ENCODE assay signal across 8 cellular contexts in the genomic region with DNA sequence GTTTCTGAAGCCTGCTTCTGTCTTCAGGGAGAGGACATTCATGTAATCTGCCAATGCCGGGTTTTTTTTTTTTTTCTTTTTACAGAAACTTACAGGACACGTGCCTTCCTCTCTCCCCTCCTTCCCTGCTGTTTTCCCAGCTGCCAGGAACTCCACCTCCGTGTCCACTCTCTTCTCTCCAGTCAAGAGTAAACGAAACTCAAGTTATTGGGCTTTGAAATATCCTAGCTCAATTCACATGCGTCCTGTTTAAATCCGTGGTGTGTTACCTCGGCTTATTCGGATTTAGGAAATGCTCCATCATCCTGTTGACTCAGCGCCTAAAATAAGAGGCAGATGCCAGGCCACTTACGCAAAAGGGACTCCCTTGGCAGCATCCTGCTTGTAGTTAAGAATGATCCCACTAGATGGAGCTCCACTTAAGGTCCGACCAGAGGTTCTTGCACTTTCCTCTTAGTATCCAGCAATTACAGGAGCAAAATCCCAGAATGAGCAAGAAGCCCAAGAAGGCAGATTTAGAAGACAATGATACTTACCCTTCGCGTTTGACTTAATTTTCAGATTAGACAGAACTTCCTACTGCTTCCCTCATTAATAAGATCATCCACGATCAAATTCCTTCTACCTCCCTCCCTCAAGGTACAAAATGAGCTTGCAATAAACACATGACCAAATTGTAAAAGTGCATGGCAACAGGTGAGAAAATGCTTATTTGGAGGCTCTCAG.
A peak's percentile ranks its signal among the peaks of the same experiment; 100 is the strongest.
DNase-seq lines count a peak whose midpoint lies in the region; ATAC-seq, FAIRE-seq and TF ChIP-seq lines count a peak whose summit lies in the region.

No MANE protein-coding gene starts in this region.

- H3K9me3 ChIP-seq in T-helper 17 cell (ENCODE audit: control insufficient read depth, low read length, poor library complexity, severe bottlenecking) (no peaks in the 10 kb centered on the region), right atrium auricular region (peaks cover 0 to 5% of the 10 kb centered on the region in 2 donors)

- peaks cover 16% of the 10 kb centered on the region for H3K4me1 Mint-ChIP-seq in T-helper 17 cell

- in situ Hi-C loops in astrocyte of the cerebellum (cut with HindIII; ENCODE audit: low sequenced_read_pairs) = no loop called here

- peak; percentile 100 for FAIRE-seq in D721Med (lab: Jason Lieb, UNC)

- peak overlapping the region; percentile 47 for H3K4me3 Mint-ChIP-seq in T-helper 17 cell

- H3K27ac ChIP-seq in right atrium auricular region = peak overlapping the region; percentile 86 to 91

- H3K4me3 ChIP-seq in HFF-Myc (replicated peaks; ENCODE audit: low read depth, low read length) (peak overlapping the region; percentile 29), astrocyte of the cerebellum (ENCODE audit: low read depth, low read length) (peak overlapping the region; percentile 31), right atrium auricular region (peak overlapping the region; percentile 17 to 42)

- peaks cover 13% of the 10 kb centered on the region for H3K27me3 Mint-ChIP-seq in T-helper 17 cell

- TF ChIP-seq CTCF in D721Med (IDR thresholded peaks at IDR 0.05; ENCODE audit: insufficient read depth, missing control alignments) = peak; percentile 89
- peak; percentile 75 for TF ChIP-seq CTCF in HFF-Myc (IDR thresholded peaks at IDR 0.05; ENCODE audit: low read depth, low read length, missing control alignments)
- TF ChIP-seq CTCF in astrocyte of the cerebellum (IDR thresholded peaks at IDR 0.05; ENCODE audit: low read depth, low read length, missing control alignments) = peak; percentile 79
- peak; percentile 81 to 87 for TF ChIP-seq CTCF in right atrium auricular region (IDR thresholded peaks at IDR 0.05)

- ATAC-seq in T-helper 17 cell (peak; percentile 67), GM21528 (IDR thresholded peaks at IDR 0.05; ENCODE audit: low FRiP score, unreplicated experiment) (no peak)

- DNase-seq in D721Med (ENCODE audit: insufficient read length, low spot score) = peak; percentile 66
- peak; percentile 95 for DNase-seq in HFF-Myc (ENCODE audit: extremely low read depth, low read depth)
- peak; percentile 27 for DNase-seq in NCI-H187 treated with DMSO at 0.1 percent for 48 hours (lab: John Stamatoyannopoulos, UW)
- peak in 2 of 3 donors; percentile 10 to 50 for DNase-seq in T-helper 17 cell
- DNase-seq in astrocyte of the cerebellum (ENCODE audit: low read depth) = peak; percentile 94
- DNase-seq in right atrium auricular region (ENCODE audit: low spot score) = peak; percentile 94
- DNase-seq in posterior vena cava (ENCODE audit: low spot score) = peak; percentile 85

- H3K36me3 ChIP-seq in right atrium auricular region = no peaks in the 10 kb centered on the region

- peaks cover 0 to 16% of the 10 kb centered on the region in 2 donors for H3K4me1 ChIP-seq in right atrium auricular region

- H3K27me3 ChIP-seq in right atrium auricular region = no peaks in the 10 kb centered on the region

- peak overlapping the region; percentile 27 for H3K27ac Mint-ChIP-seq in T-helper 17 cell

- intact Hi-C loops in posterior vena cava (cut with DNase I) = loop anchor here (2.0 to 5.0 kb wide), 2 partner anchors 97 kb away; partner anchors contain the start of gene ZCCHC2 (in 2 of the 2)

- H3K36me3 Mint-ChIP-seq in T-helper 17 cell (ENCODE audit: low read depth) = peaks cover 4% of the 10 kb centered on the region

Comparison
In these comparisons a context has a peak if more than half of its experiments do, and no peak if none do; other contexts are left out.
1. DNase-seq: peak in every context shown above with its lines; median percentile 95 in HFF-Myc; 94 in astrocyte of the cerebellum; 94 in right atrium auricular region; 85 in posterior vena cava; 66 in D721Med; 30 in T-helper 17 cell; 27 in NCI-H187 treated with DMSO at 0.1 percent for 48 hours.